6 cellular contexts compared by ENCODE assay signal in genomic region chr17:31345191-31345747, GRCh38. TPM values are rescaled to one million over a fixed set of nuclear protein-coding genes. Genes with fewer than 3 reads are reported as not detected.
A peak's percentile ranks its signal among the peaks of the same experiment; 100 is the strongest.
DNase-seq lines count a peak whose midpoint lies in the region; ATAC-seq, FAIRE-seq and TF ChIP-seq lines count a peak whose summit lies in the region.
"Not testable (repeated sequence)": the region's sequence is repeated elsewhere in the genome, so short reads cannot be mapped to it uniquely, and the experiment has no call there.
"Had no signal": no experiment of that assay in that cellular context is flagged by ENCODE, and none has a peak within 500 bp of the region (broad histone marks: within the 10 kb centered on the region; RNA-seq: fewer than 3 reads in every experiment).

No MANE protein-coding gene starts in this region.

- not testable (repeated sequence) for H2AFZ ChIP-seq in K562 (ENCODE audit: low read depth, low read length)

- CTCF ChIA-PET in activated CD8-positive, alpha-beta memory T cell treated with anti-CD3 and anti-CD28 coated beads, Interleukin-2, amount 10 ng/mL, durations not matched to agents 7 days and 5 days (lab: Charles Lee); K562 (lab: Yijun Ruan, JAX; ENCODE audit: low intra/inter-chr PET ratio): not testable (repeated sequence)

- H3K27me3 Mint-ChIP-seq in activated CD8-positive, alpha-beta memory T cell treated with anti-CD3 and anti-CD28 coated beads, Interleukin-2, amount 10 ng/mL, durations not matched to agents 7 days and 5 days = not testable (repeated sequence)

- not testable (repeated sequence) for H3K36me3 Mint-ChIP-seq in activated CD8-positive, alpha-beta memory T cell treated with anti-CD3 and anti-CD28 coated beads, Interleukin-2, amount 10 ng/mL, durations not matched to agents 7 days and 5 days

- H3K9ac ChIP-seq in K562 (ENCODE audit: insufficient read depth in 1 of 2, low read depth in 2 of 2, low read length in 2 of 2) = not testable (repeated sequence)

- not testable (repeated sequence) for DNase-seq in RWPE2 (ENCODE audit: low spot score); activated CD8-positive, alpha-beta memory T cell treated with anti-CD3 and anti-CD28 coated beads, Interleukin-2, amount 10 ng/mL, durations not matched to agents 7 days and 5 days; K562 (ENCODE audit: extremely low read depth in 1 of 4, low spot score in 3 of 4); left lobe of liver (ENCODE audit: low spot score); upper lobe of right lung

- not testable (repeated sequence) for H3K4me3 Mint-ChIP-seq in activated CD8-positive, alpha-beta memory T cell treated with anti-CD3 and anti-CD28 coated beads, Interleukin-2, amount 10 ng/mL, durations not matched to agents 7 days and 5 days

- TF ChIP-seq POLR2A in K562 (conservative IDR thresholded peaks at IDR 0.05) = not testable (repeated sequence)

- FAIRE-seq in K562 (lab: Jason Lieb, UNC) = not testable (repeated sequence)

- H3K4me1 Mint-ChIP-seq in activated CD8-positive, alpha-beta memory T cell treated with anti-CD3 and anti-CD28 coated beads, Interleukin-2, amount 10 ng/mL, durations not matched to agents 7 days and 5 days = not testable (repeated sequence)

- not testable (repeated sequence) for H3K9me1 ChIP-seq in K562 (ENCODE audit: control insufficient read depth, insufficient read depth, low read length)

- POLR2A ChIA-PET in K562 (lab: Yijun Ruan, JAX) = not testable (repeated sequence)

- H4K20me1 ChIP-seq in K562 (replicated peaks; ENCODE audit: control insufficient read depth, insufficient read depth, low read length) = not testable (repeated sequence)

- not testable (repeated sequence) for H3K27me3 ChIP-seq in RWPE2 (ENCODE audit: insufficient read depth, poor library complexity, severe bottlenecking); K562 (ENCODE audit: control insufficient read depth in 2 of 2, insufficient read depth in 2 of 2, low read length in 2 of 2); upper lobe of right lung

- BruUV-seq in K562 (replicated peaks; lab: Mats Ljungman, UMichigan) = not testable (repeated sequence)

- H3K79me2 ChIP-seq in K562 (ENCODE audit: control insufficient read depth, insufficient read depth, low read length) = not testable (repeated sequence)

- H3K4me2 ChIP-seq in K562 (ENCODE audit: insufficient read depth, low read length) = not testable (repeated sequence)

- H3K4me3 ChIP-seq in RWPE2 (ENCODE audit: severe bottlenecking); K562; upper lobe of right lung: not testable (repeated sequence)

- H3K36me3 ChIP-seq in RWPE2 (ENCODE audit: low read depth) (peaks cover 52% of the 10 kb centered on the region), K562 (ENCODE audit: control insufficient read depth, insufficient read depth, low read length) (peaks cover 39% of the 10 kb centered on the region; the same call in 1 of the 3 replicates), upper lobe of right lung (peaks cover 45% of the 10 kb centered on the region)

- intact Hi-C loops in K562 (cut with micrococcal nuclease) = loop anchor here (10.0 kb wide), 1 partner anchor 520 kb away; the partner anchor contains the start of gene CRLF3
- intact Hi-C loops in upper lobe of right lung (cut with DNase I) = not testable (repeated sequence)

- not testable (repeated sequence) for H3K9me3 Mint-ChIP-seq in activated CD8-positive, alpha-beta memory T cell treated with anti-CD3 and anti-CD28 coated beads, Interleukin-2, amount 10 ng/mL, durations not matched to agents 7 days and 5 days (ENCODE audit: low read depth)

- H3K27ac ChIP-seq in RWPE2 (ENCODE audit: poor library complexity, severe bottlenecking); K562 (ENCODE audit: extremely low read depth, low read depth, low read length); upper lobe of right lung: not testable (repeated sequence)

- H3K4me1 ChIP-seq in RWPE2 (ENCODE audit: insufficient read depth, poor library complexity, severe bottlenecking); K562 (replicated peaks in 1 of 2; ENCODE audit: control insufficient read depth in 2 of 2, insufficient read depth in 2 of 2, low read length in 2 of 2); upper lobe of right lung: not testable (repeated sequence)

- TF ChIP-seq RAD21 in K562 (CRISPR knock-in tag; conservative IDR thresholded peaks at IDR 0.05 in 1 of 2, IDR thresholded peaks at IDR 0.05 in 1 of 2) = not testable (repeated sequence)

- H3K9me3 ChIP-seq in RWPE2 (ENCODE audit: severe bottlenecking); K562 (replicated peaks; ENCODE audit: control insufficient read depth, insufficient read depth, low read depth, low read length); upper lobe of right lung: not testable (repeated sequence)

- TF ChIP-seq EP300 in K562 (IDR thresholded peaks at IDR 0.05; ENCODE audit: low read length) = not testable (repeated sequence)

- TF ChIP-seq CTCF in RWPE2 (IDR thresholded peaks at IDR 0.05; ENCODE audit: poor library complexity, severe bottlenecking); K562 (IDR thresholded peaks at IDR 0.05 in 2 of 3, conservative IDR thresholded peaks at IDR 0.05 in 1 of 3; ENCODE audit: insufficient read depth in 2 of 3, low read depth in 1 of 3, low read length in 3 of 3); upper lobe of right lung (IDR thresholded peaks at IDR 0.05): not testable (repeated sequence)

- ATAC-seq in RWPE2 (ENCODE audit: low read depth) (peak; percentile 14; the same call in 1 of the 3 replicates), K562 (peak; percentile 51; the same call in 2 of the 3 replicates), left lobe of liver (peak; percentile 48), upper lobe of right lung (peak; percentile 25)
- ATAC-seq in activated CD8-positive, alpha-beta memory T cell treated with anti-CD3 and anti-CD28 coated beads, Interleukin-2, amount 10 ng/mL, durations not matched to agents 7 days and 5 days = peak; percentile 27

- 81% methylated on average over 7 of the region's 34 CpGs for WGBS in K562 (ENCODE audit: insufficient coverage, low coverage, missing lambda C conversion rate)

- in situ Hi-C loops in K562 (cut with MboI) = not testable (repeated sequence)

- H3K27ac Mint-ChIP-seq in activated CD8-positive, alpha-beta memory T cell treated with anti-CD3 and anti-CD28 coated beads, Interleukin-2, amount 10 ng/mL, durations not matched to agents 7 days and 5 days = not testable (repeated sequence)

RNA-seq across cellular contexts. Expression of gene EVI2A, which starts 23.8 kb away (rescaled TPM):
- total RNA-seq in activated CD8-positive, alpha-beta memory T cell treated with anti-CD3 and anti-CD28 coated beads, Interleukin-2, amount 10 ng/mL, durations not matched to agents 7 days and 5 days = 10 to 100 TPM; 37.3 to 45.9 TPM
- not detected in 2 replicates for total RNA-seq in K562 (2011; cell fraction: chromatin; rRNA removed; ENCODE audit: low replicate concordance)
- total RNA-seq in K562 (2011; cell fraction: nucleolus; rRNA removed) = not detected in 2 replicates
- total RNA-seq in K562 (2011; cell fraction: nucleoplasm; rRNA removed) = not detected in 2 replicates
- total RNA-seq in K562 (2014; rRNA removed) (not detected in 2 replicates), K562 (2014; rRNA removed; fragmentation: Illumina TruSeq; extraction: Trizol) (0.16 TPM in 1 of 2 replicates, not detected in the other), K562 (2015; rRNA removed; fragmentation: Illumina TruSeq; extraction: Trizol) (0.38 TPM in 1 of 2 replicates, not detected in the other), K562 (2021) (0.13 TPM in 2 replicates), left lobe of liver (0.63 TPM), upper lobe of right lung (38.2 TPM)
- polyA plus RNA-seq in K562 (2011; rRNA removed) (0.06 and 0.08 TPM in 2 replicates), K562 (2014; fragmentation: Illumina TruSeq; extraction: Trizol) (0.10 TPM in 1 of 2 replicates, not detected in the other), K562 (2014; fragmentation: Nextera tagmentation; extraction: Ambion mirVana) (under 1 TPM; 0.17 to 0.37 TPM), K562 (2014; rRNA removed) (0.20 TPM in 1 of 2 replicates, not detected in the other)
- not detected in 2 replicates for polyA plus RNA-seq in K562 (2011; cell fraction: cytosol; rRNA removed)
- polyA plus RNA-seq in K562 (2011; cell fraction: nucleus; rRNA removed) = not detected in 2 replicates
- polyA plus RNA-seq in K562 (2012) = 0.10 and 0.22 TPM in 2 replicates
- polyA minus RNA-seq in K562 (2011; rRNA and poly(A)+ RNA removed) = 0.11 TPM in 1 of 2 replicates, not detected in the other
- not detected in 2 replicates for polyA minus RNA-seq in K562 (2011; cell fraction: cytosol; rRNA and poly(A)+ RNA removed)
- not detected in 2 replicates for polyA minus RNA-seq in K562 (2011; cell fraction: nucleus; rRNA and poly(A)+ RNA removed)
- total RNA-seq: Caco-2 had no signal

RNA-seq across cellular contexts. Expression of gene EVI2B, which starts 31.4 kb away (rescaled TPM):
- 10 to 100 TPM; 49.4 to 51.5 TPM for total RNA-seq in activated CD8-positive, alpha-beta memory T cell treated with anti-CD3 and anti-CD28 coated beads, Interleukin-2, amount 10 ng/mL, durations not matched to agents 7 days and 5 days
- total RNA-seq in K562 (2011; cell fraction: chromatin; rRNA removed; ENCODE audit: low replicate concordance) = 0.37 and 1.3 TPM in 2 replicates
- total RNA-seq in K562 (2011; cell fraction: nucleolus; rRNA removed) = 0.33 and 0.39 TPM in 2 replicates
- 0.51 and 1.5 TPM in 2 replicates for total RNA-seq in K562 (2011; cell fraction: nucleoplasm; rRNA removed)
- 0.54 and 0.82 TPM in 2 replicates for total RNA-seq in K562 (2014; rRNA removed)
- 1.9 and 2.1 TPM in 2 replicates for total RNA-seq in K562 (2014; rRNA removed; fragmentation: Illumina TruSeq; extraction: Trizol)
- 8.0 TPM in 2 replicates for total RNA-seq in K562 (2015; rRNA removed; fragmentation: Illumina TruSeq; extraction: Trizol)
- 1.7 and 2.0 TPM in 2 replicates for total RNA-seq in K562 (2021)
- polyA plus RNA-seq in K562 (2011; rRNA removed) = 2.5 and 3.4 TPM in 2 replicates
- polyA plus RNA-seq in K562 (2011; cell fraction: cytosol; rRNA removed) = 0.79 and 2.7 TPM in 2 replicates
- 0.61 and 1.4 TPM in 2 replicates for polyA plus RNA-seq in K562 (2011; cell fraction: nucleus; rRNA removed)
- 6.7 and 20.3 TPM in 2 replicates for polyA plus RNA-seq in K562 (2012)
- 6.5 and 7.1 TPM in 2 replicates for polyA plus RNA-seq in K562 (2014; fragmentation: Illumina TruSeq; extraction: Trizol)
- 1 to 10 TPM; 1.7 to 2.9 TPM for polyA plus RNA-seq in K562 (2014; fragmentation: Nextera tagmentation; extraction: Ambion mirVana)
- polyA plus RNA-seq in K562 (2014; rRNA removed) = 2.5 and 3.9 TPM in 2 replicates
- 0.91 and 1.6 TPM in 2 replicates for polyA minus RNA-seq in K562 (2011; rRNA and poly(A)+ RNA removed)
- polyA minus RNA-seq in K562 (2011; cell fraction: cytosol; rRNA and poly(A)+ RNA removed) = not detected in 2 replicates
- polyA minus RNA-seq in K562 (2011; cell fraction: nucleus; rRNA and poly(A)+ RNA removed) = 0.27 and 0.44 TPM in 2 replicates
- total RNA-seq in left lobe of liver = 2.0 TPM
- 87.9 TPM for total RNA-seq in upper lobe of right lung
- total RNA-seq: Caco-2 had no signal

RNA-seq across cellular contexts. Expression of gene RAB11FIP4, which starts 46.2 kb away (rescaled TPM):
- total RNA-seq in activated CD8-positive, alpha-beta memory T cell treated with anti-CD3 and anti-CD28 coated beads, Interleukin-2, amount 10 ng/mL, durations not matched to agents 7 days and 5 days = 10 to 100 TPM; 23.9 to 35.5 TPM
- total RNA-seq in K562 (2011; cell fraction: chromatin; rRNA removed; ENCODE audit: low replicate concordance) = 9.2 and 21.1 TPM in 2 replicates
- total RNA-seq in K562 (2011; cell fraction: nucleolus; rRNA removed) = 12.4 and 14.0 TPM in 2 replicates
- 9.8 and 10.8 TPM in 2 replicates for total RNA-seq in K562 (2011; cell fraction: nucleoplasm; rRNA removed)
- total RNA-seq in K562 (2014; rRNA removed) (14.2 and 16.6 TPM in 2 replicates), K562 (2014; rRNA removed; fragmentation: Illumina TruSeq; extraction: Trizol) (5.8 and 7.0 TPM in 2 replicates), K562 (2015; rRNA removed; fragmentation: Illumina TruSeq; extraction: Trizol) (9.8 and 11.5 TPM in 2 replicates), K562 (2021) (12.0 and 12.3 TPM in 2 replicates), left lobe of liver (6.5 TPM), upper lobe of right lung (13.5 TPM)
- polyA plus RNA-seq in K562 (2011; rRNA removed) (6.2 and 10.5 TPM in 2 replicates), K562 (2014; fragmentation: Illumina TruSeq; extraction: Trizol) (8.1 and 8.9 TPM in 2 replicates), K562 (2014; fragmentation: Nextera tagmentation; extraction: Ambion mirVana) (under 1 TPM; 0.62 to 0.66 TPM), K562 (2014; rRNA removed) (7.9 TPM in 2 replicates)
- 5.7 and 10.3 TPM in 2 replicates for polyA plus RNA-seq in K562 (2011; cell fraction: cytosol; rRNA removed)
- 8.2 and 16.3 TPM in 2 replicates for polyA plus RNA-seq in K562 (2011; cell fraction: nucleus; rRNA removed)
- polyA plus RNA-seq in K562 (2012) = 8.3 and 12.2 TPM in 2 replicates
- polyA minus RNA-seq in K562 (2011; rRNA and poly(A)+ RNA removed) = 13.4 and 22.4 TPM in 2 replicates
- polyA minus RNA-seq in K562 (2011; cell fraction: cytosol; rRNA and poly(A)+ RNA removed) = 5.8 and 12.3 TPM in 2 replicates
- polyA minus RNA-seq in K562 (2011; cell fraction: nucleus; rRNA and poly(A)+ RNA removed) = 9.4 and 11.8 TPM in 2 replicates

RNA-seq across cellular contexts. Expression of gene OMG, which starts 48.2 kb away (rescaled TPM):
- total RNA-seq in activated CD8-positive, alpha-beta memory T cell treated with anti-CD3 and anti-CD28 coated beads, Interleukin-2, amount 10 ng/mL, durations not matched to agents 7 days and 5 days = under 1 TPM; 0.54 to 0.96 TPM
- total RNA-seq in K562 (2011; cell fraction: chromatin; rRNA removed; ENCODE audit: low replicate concordance) = not detected in 2 replicates
- not detected in 2 replicates for total RNA-seq in K562 (2011; cell fraction: nucleolus; rRNA removed)
- not detected in 2 replicates for total RNA-seq in K562 (2011; cell fraction: nucleoplasm; rRNA removed)
- total RNA-seq in K562 (2014; rRNA removed) (not detected in 2 replicates), K562 (2014; rRNA removed; fragmentation: Illumina TruSeq; extraction: Trizol) (not detected in 2 replicates), K562 (2015; rRNA removed; fragmentation: Illumina TruSeq; extraction: Trizol) (0.11 TPM in 1 of 2 replicates, not detected in the other), K562 (2021) (not detected in 2 replicates), left lobe of liver (0.38 TPM), upper lobe of right lung (10.3 TPM)
- polyA plus RNA-seq in K562 (2011; rRNA removed) (0.03 TPM in 1 of 2 replicates, not detected in the other), K562 (2014; fragmentation: Illumina TruSeq; extraction: Trizol) (not detected in 2 replicates), K562 (2014; fragmentation: Nextera tagmentation; extraction: Ambion mirVana) (under 1 TPM in 1 of 2 experiments, not detected in 1; 0.41 TPM), K562 (2014; rRNA removed) (not detected in 2 replicates)
- polyA plus RNA-seq in K562 (2011; cell fraction: cytosol; rRNA removed) = not detected in 2 replicates
- polyA plus RNA-seq in K562 (2011; cell fraction: nucleus; rRNA removed) = 0.06 TPM in 2 replicates
- polyA plus RNA-seq in K562 (2012) = 0.20 and 0.61 TPM in 2 replicates
- 0.07 TPM in 1 of 2 replicates, not detected in the other for polyA minus RNA-seq in K562 (2011; rRNA and poly(A)+ RNA removed)
- polyA minus RNA-seq in K562 (2011; cell fraction: cytosol; rRNA and poly(A)+ RNA removed) = not detected in 2 replicates
- 0.11 and 0.27 TPM in 2 replicates for polyA minus RNA-seq in K562 (2011; cell fraction: nucleus; rRNA and poly(A)+ RNA removed)
- total RNA-seq: Caco-2 had no signal

Comparison
In these comparisons a context has a peak if more than half of its experiments do, and no peak if none do; other contexts are left out.
1. RNA of gene EVI2A, which starts 23.8 kb away (total RNA-seq): 37.3 to 45.9 TPM in activated CD8-positive, alpha-beta memory T cell treated with anti-CD3 and anti-CD28 coated beads, Interleukin-2, amount 10 ng/mL, durations not matched to agents 7 days and 5 days and 38.2 TPM in upper lobe of right lung (single experiment); 0.63 TPM in left lobe of liver (single experiment) and 0.13 to 0.38 TPM in K562; every median in the first group is over 10 times any median in the second.
2. Peak in every context shown above with its lines, with median percentiles within 50 percentile points of each other: ATAC-seq.